Comparison of ENCODE assay signal across 8 cellular contexts in the genomic region with DNA sequence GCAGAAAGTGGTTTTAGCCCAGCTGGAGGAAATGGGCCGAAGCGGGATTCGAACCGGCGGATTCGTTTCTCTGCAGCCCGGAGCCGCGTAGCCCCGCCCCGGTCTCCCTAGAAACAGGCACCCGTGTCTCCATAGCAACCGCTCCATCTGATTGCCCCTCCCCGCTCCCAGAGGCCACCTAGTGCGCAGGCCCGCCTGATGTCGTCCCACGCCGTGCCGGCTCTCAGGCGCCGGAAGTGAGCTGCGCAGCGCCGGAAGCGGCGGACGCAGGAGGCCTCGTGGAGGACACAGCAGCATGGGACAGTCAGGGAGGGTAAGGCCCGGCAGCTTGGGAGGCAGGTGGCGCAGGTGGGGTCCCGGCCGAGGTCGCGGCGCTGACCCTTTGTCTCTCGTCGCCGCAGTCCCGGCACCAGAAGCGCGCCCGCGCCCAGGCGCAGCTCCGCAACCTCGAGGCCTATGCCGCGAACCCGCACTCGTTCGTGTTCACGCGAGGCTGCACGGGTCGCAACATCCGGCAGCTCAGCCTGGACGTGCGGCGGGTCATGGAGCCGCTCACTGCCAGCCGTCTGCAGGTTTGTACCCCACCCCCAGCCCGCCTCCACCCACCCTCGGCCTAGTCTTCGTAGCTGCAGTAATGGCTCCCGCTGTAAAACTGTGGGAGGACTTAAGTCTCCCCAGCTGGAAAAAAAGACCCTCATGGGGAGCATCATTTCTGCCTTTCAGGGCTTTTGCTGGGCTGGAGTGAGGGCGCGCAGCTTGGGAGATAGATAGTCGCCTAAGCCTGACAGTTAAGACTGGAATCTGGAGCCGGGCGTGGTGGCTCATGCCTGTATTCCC. TPM values are rescaled to one million over a fixed set of nuclear protein-coding genes. Genes with fewer than 3 reads are reported as not detected.
DNase-seq lines count a peak whose midpoint lies in the region; ATAC-seq, FAIRE-seq and TF ChIP-seq lines count a peak whose summit lies in the region.

Gene PPAN (plus strand): TSS at position 263 of the 837 bp plus-strand sequence. CDS start 33 bp downstream, at position 296.

- H3K4me1 Mint-ChIP-seq in WTC11: peaks cover 10% of the 10 kb centered on the region

- FAIRE-seq in bronchial epithelial cell (lab: Jason Lieb, UNC): no peak

- H3K27ac ChIP-seq in smooth muscle cell (ENCODE audit: low read depth): peak within 1 kb of the TSS; percentile 82

- H3K27ac Mint-ChIP-seq in WTC11: peak within 1 kb of the TSS; percentile 84

- in situ Hi-C loops in GM18951 (cut with MboI; ENCODE audit: low sequenced_read_pairs, unreplicated experiment): no loop called here

- no peaks in the 10 kb centered on the region for H3F3A ChIP-seq in smooth muscle cell (ENCODE audit: low read depth)

- POLR2A ChIA-PET in AG04449 (lab: Yijun Ruan, JAX) (interaction anchor here (0.7 to 3.3 kb wide), 5 partner anchors 10 to 120 kb away, joined by 3 to 34 read pairs (median 5); partner anchors contain the start of gene EIF3G), WTC11 (lab: Charles Lee) (interaction anchor here (0.6 to 1.6 kb wide), 5 partner anchors 9 to 86 kb away, joined by 3 to 9 read pairs (median 3); partner anchors contain the start of gene EIF3G)

- peaks cover 10% of the 10 kb centered on the region for H3K4me1 ChIP-seq in smooth muscle cell (ENCODE audit: low read depth)

- H3K4me3 ChIP-seq in AG04449 (ENCODE audit: low read depth, low read length): peak within 1 kb of the TSS; percentile 86
- peak within 1 kb of the TSS; percentile 95 for H3K4me3 ChIP-seq in bronchial epithelial cell (ENCODE audit: low read depth, low read length)
- peak within 1 kb of the TSS; percentile 60 for H3K4me3 ChIP-seq in smooth muscle cell

- H3K79me2 ChIP-seq in smooth muscle cell (ENCODE audit: low read depth): peaks cover 22% of the 10 kb centered on the region

- no peak for TF ChIP-seq CTCF in AG04449 (IDR thresholded peaks at IDR 0.05; ENCODE audit: insufficient read depth, low read length, missing control alignments)
- TF ChIP-seq CTCF in WTC11 (IDR thresholded peaks at IDR 0.05): no peak
- no peak for TF ChIP-seq CTCF in bronchial epithelial cell (IDR thresholded peaks at IDR 0.05; ENCODE audit: insufficient read depth, low read length, severe bottlenecking)
- no peak for TF ChIP-seq CTCF in smooth muscle cell (IDR thresholded peaks at IDR 0.05; ENCODE audit: borderline replicate concordance, insufficient read depth, poor library complexity, severe bottlenecking)

- TF ChIP-seq POLR2A in GM18951 (IDR thresholded peaks at IDR 0.05; ENCODE audit: extremely low read depth, insufficient read depth, insufficient read length): peak; percentile 78

- no peaks in the 10 kb centered on the region for H4K20me1 ChIP-seq in smooth muscle cell (ENCODE audit: low read depth)

- H3K9ac ChIP-seq in smooth muscle cell (ENCODE audit: low read depth): peak within 1 kb of the TSS; percentile 85

- no peaks in the 10 kb centered on the region; the same call in 1 of the 2 replicates for H3K27me3 Mint-ChIP-seq in WTC11 (ENCODE audit: low read depth)

- H3K9me3 Mint-ChIP-seq in WTC11: no peaks in the 10 kb centered on the region

- no peaks in the 10 kb centered on the region for H3K9me3 ChIP-seq in smooth muscle cell (replicated peaks; ENCODE audit: low read depth)

- no peaks in the 10 kb centered on the region for H3K27me3 ChIP-seq in bronchial epithelial cell (ENCODE audit: control insufficient read depth, insufficient read depth, low read length)
- H3K27me3 ChIP-seq in smooth muscle cell (ENCODE audit: low read depth): no peaks in the 10 kb centered on the region

- ATAC-seq in HG03196 (IDR thresholded peaks at IDR 0.05; ENCODE audit: unreplicated experiment) (peak; percentile 50), WTC11 (peak; percentile 86)

- peaks cover 38% of the 10 kb centered on the region for H3K36me3 Mint-ChIP-seq in WTC11

- H3K36me3 ChIP-seq in bronchial epithelial cell (ENCODE audit: control insufficient read depth, insufficient read depth, low read length) (peaks cover 33% of the 10 kb centered on the region), smooth muscle cell (ENCODE audit: low read depth) (no peaks in the 10 kb centered on the region)

- 1% methylated on average over 66 of the region's 71 CpGs for WGBS in smooth muscle cell (ENCODE audit: low lambda C conversion rate)

- H3K4me2 ChIP-seq in smooth muscle cell: peak within 1 kb of the TSS; percentile 94

- H3K4me3 Mint-ChIP-seq in WTC11: peak within 1 kb of the TSS; percentile 95

- peak; percentile 83 for DNase-seq in AG04449 (ENCODE audit: low read depth, low spot score)
- DNase-seq in NCI-H345 (lab: John Stamatoyannopoulos, UW): peak; percentile 98
- peak; percentile 98 for DNase-seq in WTC11 (ENCODE audit: low spot score)
- peak; percentile 90 for DNase-seq in bronchial epithelial cell (ENCODE audit: low read depth)
- DNase-seq in iPS-NIHi7 (ENCODE audit: extremely low spot score): peak; percentile 99
- DNase-seq in smooth muscle cell (lab: John Stamatoyannopoulos, UW; ENCODE audit: unreplicated experiment): peak; percentile 79

- H2AFZ ChIP-seq in smooth muscle cell (ENCODE audit: low read depth): no peak within 1 kb of the TSS

- CTCF ChIA-PET in AG04449 (lab: Yijun Ruan, JAX): interaction anchor here (1.6 to 6.1 kb wide), 4 partner anchors 9 to 143 kb away, joined by 5 to 93 read pairs (median 16); partner anchors contain the start of gene EIF3G
- CTCF ChIA-PET in WTC11 (lab: Charles Lee): interaction anchor here (0.6 to 1.4 kb wide), 8 partner anchors 8 to 366 kb away, joined by 3 to 10 read pairs (median 4); no protein-coding TSS in a partner anchor

TF ChIP-seq in WTC11, 78 proteins besides CTCF, POLR2A, EP300 and RAD21 (continues in another document):
- no peak for TF ChIP-seq ATF3 (CRISPR knock-in tag; conservative IDR thresholded peaks at IDR 0.05)
- TF ChIP-seq RORB (CRISPR knock-in tag; IDR thresholded peaks at IDR 0.05): no peak
- no peak for TF ChIP-seq OVOL2 (CRISPR knock-in tag; IDR thresholded peaks at IDR 0.05; ENCODE audit: borderline replicate concordance)
- no peak for TF ChIP-seq ZNF671 (CRISPR knock-in tag; IDR thresholded peaks at IDR 0.05)
- TF ChIP-seq USF1 (CRISPR knock-in tag; IDR thresholded peaks at IDR 0.05): no peak
- TF ChIP-seq SMAD3 (CRISPR knock-in tag; IDR thresholded peaks at IDR 0.05; ENCODE audit: borderline replicate concordance): no peak; the same call in none of the 2 replicates
- TF ChIP-seq ZNF425 (CRISPR knock-in tag; conservative IDR thresholded peaks at IDR 0.05): no peak
- no peak for TF ChIP-seq GRHL2 (CRISPR knock-in tag; IDR thresholded peaks at IDR 0.05; ENCODE audit: insufficient replicate concordance, severe bottlenecking)
- no peak for TF ChIP-seq ELF4 (CRISPR knock-in tag; IDR thresholded peaks at IDR 0.05; ENCODE audit: low read depth)
- no peak for TF ChIP-seq ZBTB21 (CRISPR knock-in tag; IDR thresholded peaks at IDR 0.05; ENCODE audit: borderline replicate concordance)
- TF ChIP-seq FOXK1 (CRISPR knock-in tag; IDR thresholded peaks at IDR 0.05): peak; percentile 98
- TF ChIP-seq NR1H2 (CRISPR knock-in tag; IDR thresholded peaks at IDR 0.05): no peak
- TF ChIP-seq, protein P1, sequence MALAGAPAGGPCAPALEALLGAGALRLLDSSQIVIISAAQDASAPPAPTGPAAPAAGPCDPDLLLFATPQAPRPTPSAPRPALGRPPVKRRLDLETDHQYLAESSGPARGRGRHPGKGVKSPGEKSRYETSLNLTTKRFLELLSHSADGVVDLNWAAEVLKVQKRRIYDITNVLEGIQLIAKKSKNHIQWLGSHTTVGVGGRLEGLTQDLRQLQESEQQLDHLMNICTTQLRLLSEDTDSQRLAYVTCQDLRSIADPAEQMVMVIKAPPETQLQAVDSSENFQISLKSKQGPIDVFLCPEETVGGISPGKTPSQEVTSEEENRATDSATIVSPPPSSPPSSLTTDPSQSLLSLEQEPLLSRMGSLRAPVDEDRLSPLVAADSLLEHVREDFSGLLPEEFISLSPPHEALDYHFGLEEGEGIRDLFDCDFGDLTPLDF (CRISPR knock-in tag; IDR thresholded peaks at IDR 0.05): no peak; the same call in 1 of the 2 replicates
- peak; percentile 91; the same call in 1 of the 2 replicates for TF ChIP-seq FOXP1 (CRISPR knock-in tag; IDR thresholded peaks at IDR 0.05; ENCODE audit: borderline replicate concordance)
- no peak for TF ChIP-seq ZNF263 (CRISPR knock-in tag; IDR thresholded peaks at IDR 0.05; ENCODE audit: low read depth)
- 0 out of 2 replicates have a peak, but pooled peaks have one; percentile 67 for TF ChIP-seq ZNF416 (CRISPR knock-in tag; IDR thresholded peaks at IDR 0.05)
- TF ChIP-seq EMX1 (CRISPR knock-in tag; IDR thresholded peaks at IDR 0.05): 0 out of 2 replicates have a peak, but pooled peaks have one; percentile 60

RNA-seq across cellular contexts. Expression of gene PPAN, which starts in this region (rescaled TPM):
- total RNA-seq in WTC11 (2021): 74.1 to 83.7 TPM (median 80.8 TPM) in 3 replicates
- total RNA-seq in bronchial epithelial cell: 41.5 and 45.3 TPM in 2 replicates
- 9.7 and 11.1 TPM in 2 replicates for total RNA-seq in smooth muscle cell
- 22.6 and 25.6 TPM in 2 replicates for polyA plus RNA-seq in smooth muscle cell

Comparison
In these comparisons a context has a peak if more than half of its experiments do, and no peak if none do; other contexts are left out.
1. Peak in every context shown above with its lines: DNase-seq, ATAC-seq, H3K4me3 ChIP-seq and H3K27ac ChIP-seq.